Comparison of ENCODE assay signal across 12 cellular contexts in the genomic region with DNA sequence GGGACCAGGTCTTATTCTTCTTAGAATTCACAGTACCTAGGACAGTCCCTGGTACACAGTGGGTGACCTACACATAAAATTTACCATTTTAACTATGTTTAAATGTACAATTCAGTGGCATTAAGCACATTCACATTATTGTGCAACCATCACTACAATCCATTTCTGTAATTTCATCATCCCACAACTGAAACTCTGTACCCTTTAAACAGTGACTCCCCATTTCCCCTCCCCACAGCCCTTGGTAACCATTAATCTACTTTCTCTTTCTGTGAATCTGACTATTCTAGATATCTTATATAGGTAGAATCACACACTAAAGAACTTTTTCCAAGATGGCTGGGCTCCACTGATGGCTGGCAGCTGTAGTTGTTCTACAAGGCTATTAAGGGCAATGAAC. TPM values are rescaled to one million over a fixed set of nuclear protein-coding genes. Genes with fewer than 3 reads are reported as not detected.
DNase-seq lines count a peak whose midpoint lies in the region; ATAC-seq and FAIRE-seq lines count a peak whose summit lies in the region.
"Had no signal": no experiment of that assay in that cellular context is flagged by ENCODE, and none has a peak within 500 bp of the region (broad histone marks: within the 10 kb centered on the region; RNA-seq: fewer than 3 reads in every experiment).

No MANE protein-coding gene starts in this region.

- no peak for DNase-seq in GM18507 (ENCODE audit: extremely low spot score, insufficient read length, low read depth)
- peak; percentile 78 for DNase-seq in MV-4-11 (lab: John Stamatoyannopoulos, UW)
- DNase-seq in fibroblast of peridontal ligament (ENCODE audit: extremely low read depth): peak; percentile 15
- no peak for DNase-seq in foreskin melanocyte
- DNase-seq in natural killer cell treated with Interleukin-12 subunit alpha and Interleukin-12 subunit beta and Interleukin-15 and Interleukin-18, amount 100 ng/mL, for 72 hours (ENCODE audit: low spot score): no peak
- DNase-seq in activated CD8-positive, alpha-beta memory T cell treated with anti-CD3 and anti-CD28 coated beads, Interleukin-2, amount 50 U/mL, for 48 hours: no peak
- DNase-seq: MG63; stimulated activated naive CD4-positive, alpha-beta T cell treated with Interleukin-2 at 50 U/mL for 16 hours; uterus had no signal

- FAIRE-seq in GM18507 (lab: Jason Lieb, UNC): peak; percentile 78

- H3K36me3 Mint-ChIP-seq in natural killer cell treated with Interleukin-12 subunit alpha and Interleukin-12 subunit beta and Interleukin-15 and Interleukin-18, amount 100 ng/mL, for 72 hours: peaks cover 34% of the 10 kb centered on the region

- no peaks in the 10 kb centered on the region for H3K4me1 Mint-ChIP-seq in natural killer cell treated with Interleukin-12 subunit alpha and Interleukin-12 subunit beta and Interleukin-15 and Interleukin-18, amount 100 ng/mL, for 72 hours (ENCODE audit: low read depth in 2 of 2)
- H3K4me1 Mint-ChIP-seq: memory B cell had no signal

- H3K9me3 Mint-ChIP-seq in natural killer cell treated with Interleukin-12 subunit alpha and Interleukin-12 subunit beta and Interleukin-15 and Interleukin-18, amount 100 ng/mL, for 72 hours: no peaks in the 10 kb centered on the region
- H3K9me3 Mint-ChIP-seq: memory B cell had no signal

- no peak overlapping the region for H3K27ac Mint-ChIP-seq in natural killer cell treated with Interleukin-12 subunit alpha and Interleukin-12 subunit beta and Interleukin-15 and Interleukin-18, amount 100 ng/mL, for 72 hours
- H3K27ac Mint-ChIP-seq: memory B cell had no signal

- H3K27me3 Mint-ChIP-seq in natural killer cell treated with Interleukin-12 subunit alpha and Interleukin-12 subunit beta and Interleukin-15 and Interleukin-18, amount 100 ng/mL, for 72 hours: no peaks in the 10 kb centered on the region
- H3K27me3 Mint-ChIP-seq: memory B cell had no signal

- no peak overlapping the region for H3K4me3 Mint-ChIP-seq in natural killer cell treated with Interleukin-12 subunit alpha and Interleukin-12 subunit beta and Interleukin-15 and Interleukin-18, amount 100 ng/mL, for 72 hours
- H3K4me3 Mint-ChIP-seq: memory B cell had no signal

- peak; percentile 75 for ATAC-seq in GM19463 (IDR thresholded peaks at IDR 0.05; ENCODE audit: unreplicated experiment)
- no peak for ATAC-seq in HG02610 (IDR thresholded peaks at IDR 0.05; ENCODE audit: unreplicated experiment)
- no peak for ATAC-seq in natural killer cell treated with Interleukin-12 subunit alpha and Interleukin-12 subunit beta and Interleukin-15 and Interleukin-18, amount 100 ng/mL, for 72 hours

RNA-seq across cellular contexts. Expression of a gene that starts 41.6 kb away (rescaled TPM):
- total RNA-seq in natural killer cell treated with Interleukin-12 subunit alpha and Interleukin-12 subunit beta and Interleukin-15 and Interleukin-18, amount 100 ng/mL, for 72 hours: 10 to 100 TPM; 46.7 to 50.5 TPM

Comparison
In these comparisons a context has a peak if more than half of its experiments do, and no peak if none do; other contexts are left out.
1. DNase-seq: peak in MV-4-11 (single experiment) and fibroblast of peridontal ligament (single experiment); none in GM18507 (single experiment), foreskin melanocyte (single experiment), natural killer cell treated with Interleukin-12 subunit alpha and Interleukin-12 subunit beta and Interleukin-15 and Interleukin-18, amount 100 ng/mL, for 72 hours (single experiment) and activated CD8-positive, alpha-beta memory T cell treated with anti-CD3 and anti-CD28 coated beads, Interleukin-2, amount 50 U/mL, for 48 hours (single experiment).